ENCODE assay signal across 8 cellular contexts in genomic region chr1:28258628-28259251, GRCh38. TPM values are rescaled to one million over a fixed set of nuclear protein-coding genes. Genes with fewer than 3 reads are reported as not detected.
A peak's percentile ranks its signal among the peaks of the same experiment; 100 is the strongest.
DNase-seq lines count a peak whose midpoint lies in the region; ATAC-seq and TF ChIP-seq lines count a peak whose summit lies in the region.

No MANE protein-coding gene starts in this region.

- H3K4me1 ChIP-seq in DOHH2 (ENCODE audit: control insufficient read depth, low read length) (peaks cover 19% of the 10 kb centered on the region), NT2/D1 (ENCODE audit: insufficient read depth, insufficient read length) (peaks cover 12% of the 10 kb centered on the region), ectodermal cell (ENCODE audit: control insufficient read depth, insufficient read depth, low read length) (peaks cover 7% of the 10 kb centered on the region), osteoblast (ENCODE audit: insufficient read depth, low read length) (peaks cover 25% of the 10 kb centered on the region)

- H3K36me3 ChIP-seq in DOHH2 (ENCODE audit: control insufficient read depth, low read length) (0 out of 2 replicates have a peak, but pooled peaks cover 3% of the 10 kb centered on the region), NT2/D1 (ENCODE audit: insufficient read depth, insufficient read length, low read length) (peaks cover 3% of the 10 kb centered on the region), ectodermal cell (ENCODE audit: control insufficient read depth, insufficient read depth, low read length) (no peaks in the 10 kb centered on the region), osteoblast (ENCODE audit: insufficient read depth, low read length) (no peaks in the 10 kb centered on the region)

- 59% methylated on average over 12 of the region's 12 CpGs for WGBS in ectodermal cell, 2 experiments

- peak overlapping the region; percentile 2 for H3K9ac ChIP-seq in NT2/D1 (ENCODE audit: insufficient read length, low read depth)

- H4K20me1 ChIP-seq in DOHH2 (ENCODE audit: control insufficient read depth, insufficient read depth, low read depth, low read length) (peaks cover 9% of the 10 kb centered on the region), osteoblast (ENCODE audit: insufficient read depth, low read length) (peaks cover 28% of the 10 kb centered on the region)

- no peak for DNase-seq in NT2/D1 (ENCODE audit: low read depth, low spot score)
- DNase-seq in osteoblast (ENCODE audit: insufficient read length, low spot score, missing footprints): peak; percentile 52
- no peak for DNase-seq in NCI-H2081 treated with DMSO at 0.1 percent for 48 hours (lab: John Stamatoyannopoulos, UW)
- DNase-seq in NCI-H2029 treated with DMSO at 0.1 percent for 48 hours (lab: John Stamatoyannopoulos, UW): no peak
- no peak for DNase-seq in stimulated activated CD4-positive, alpha-beta T cell treated with anti-CD3 and anti-CD28 coated beads, Interleukin-4, amount 100 ng/mL, for 4 hours

- H3K79me2 ChIP-seq in DOHH2 (ENCODE audit: control insufficient read depth, low read length) (peaks cover 40% of the 10 kb centered on the region), osteoblast (ENCODE audit: insufficient read depth, low read length) (peaks cover 43% of the 10 kb centered on the region)

- no peaks in the 10 kb centered on the region for H3K9me3 ChIP-seq in DOHH2 (ENCODE audit: control insufficient read depth, insufficient read depth, low read length)
- no peaks in the 10 kb centered on the region for H3K9me3 ChIP-seq in NT2/D1 (ENCODE audit: insufficient read depth, low read length)
- no peaks in the 10 kb centered on the region for H3K9me3 ChIP-seq in ectodermal cell (ENCODE audit: control insufficient read depth, low read length)
- H3K9me3 ChIP-seq in osteoblast (ENCODE audit: low read depth, low read length): no peaks in the 10 kb centered on the region

- peak overlapping the region; percentile 66 for H2AFZ ChIP-seq in osteoblast (ENCODE audit: low read length)

- H3K27me3 ChIP-seq in DOHH2 (ENCODE audit: control insufficient read depth, low read length) (peaks cover 2% of the 10 kb centered on the region; the same call in 1 of the 2 replicates), NT2/D1 (ENCODE audit: insufficient read depth, insufficient read length) (no peaks in the 10 kb centered on the region), ectodermal cell (ENCODE audit: control insufficient read depth, insufficient read depth, low read length, poor library complexity, severe bottlenecking) (no peaks in the 10 kb centered on the region), osteoblast (ENCODE audit: insufficient read depth, low read length) (no peaks in the 10 kb centered on the region)

- no peak for TF ChIP-seq CTCF in DOHH2 (IDR thresholded peaks at IDR 0.05; ENCODE audit: low read depth, low read length, poor library complexity, severe bottlenecking)
- no peak for TF ChIP-seq CTCF in osteoblast (IDR thresholded peaks at IDR 0.05; ENCODE audit: extremely low read depth, low read depth, low read length)

- H3K4me2 ChIP-seq in DOHH2 (ENCODE audit: low read length): peak overlapping the region; percentile 65
- H3K4me2 ChIP-seq in osteoblast (ENCODE audit: insufficient read depth, low read length): peak overlapping the region; percentile 77

- H3K4me3 ChIP-seq in DOHH2 (ENCODE audit: low read length) (peak overlapping the region; percentile 96), NT2/D1 (ENCODE audit: insufficient read length, low read depth) (peak overlapping the region; percentile 15), ectodermal cell (ENCODE audit: insufficient read depth, low read depth, low read length) (peak overlapping the region; percentile 97), osteoblast (ENCODE audit: insufficient read depth, low read length) (peak overlapping the region; percentile 93)

- H3K27ac ChIP-seq in DOHH2 (ENCODE audit: low read depth, low read length) (no peak overlapping the region), ectodermal cell (ENCODE audit: insufficient read depth, low read depth, low read length, poor library complexity, severe bottlenecking) (no peak overlapping the region), osteoblast (ENCODE audit: low read depth, low read length) (peak overlapping the region; percentile 89)

- H3F3A ChIP-seq in DOHH2 (ENCODE audit: control insufficient read depth, insufficient read depth): no peaks in the 10 kb centered on the region

- no peak for ATAC-seq in GM19328 (IDR thresholded peaks at IDR 0.05; ENCODE audit: unreplicated experiment)

- H3K9me2 ChIP-seq in DOHH2 (replicated peaks; ENCODE audit: control insufficient read depth, low read length): no peaks in the 10 kb centered on the region

RNA-seq across cellular contexts. Expression of gene SESN2, which starts 0.6 kb away (rescaled TPM):
- polyA plus RNA-seq in ectodermal cell (2013, experiment 1 of 4): 18.4 TPM
- 19.7 TPM for polyA plus RNA-seq in ectodermal cell (2013, experiment 2 of 4)
- 14.4 TPM for polyA plus RNA-seq in ectodermal cell (2013, experiment 3 of 4)
- 17.9 TPM for polyA plus RNA-seq in ectodermal cell (2013, experiment 4 of 4)
- total RNA-seq in osteoblast: 56.3 and 59.7 TPM in 2 replicates

RNA-seq across cellular contexts. Expression of gene ATP5IF1, which starts 22.8 kb away (rescaled TPM):
- 221 TPM for polyA plus RNA-seq in ectodermal cell (2013, experiment 1 of 4)
- 196 TPM for polyA plus RNA-seq in ectodermal cell (2013, experiment 2 of 4)
- 259 TPM for polyA plus RNA-seq in ectodermal cell (2013, experiment 3 of 4)
- 311 TPM for polyA plus RNA-seq in ectodermal cell (2013, experiment 4 of 4)
- 51.8 and 53.3 TPM in 2 replicates for total RNA-seq in osteoblast

RNA-seq across cellular contexts. Expression of gene DNAJC8, which starts 25.9 kb away (rescaled TPM):
- 161 TPM for polyA plus RNA-seq in ectodermal cell (2013, experiment 1 of 4)
- polyA plus RNA-seq in ectodermal cell (2013, experiment 2 of 4): 152 TPM
- 143 TPM for polyA plus RNA-seq in ectodermal cell (2013, experiment 3 of 4)
- polyA plus RNA-seq in ectodermal cell (2013, experiment 4 of 4): 159 TPM
- 60.1 and 63.4 TPM in 2 replicates for total RNA-seq in osteoblast

Comparison
In these comparisons a context has a peak if more than half of its experiments do, and no peak if none do; other contexts are left out.
1. H3K4me3 ChIP-seq: peak in every context shown above with its lines; median percentile 97 in ectodermal cell; 96 in DOHH2; 93 in osteoblast; 15 in NT2/D1.